8 cellular contexts compared by ENCODE assay signal in the genomic region with DNA sequence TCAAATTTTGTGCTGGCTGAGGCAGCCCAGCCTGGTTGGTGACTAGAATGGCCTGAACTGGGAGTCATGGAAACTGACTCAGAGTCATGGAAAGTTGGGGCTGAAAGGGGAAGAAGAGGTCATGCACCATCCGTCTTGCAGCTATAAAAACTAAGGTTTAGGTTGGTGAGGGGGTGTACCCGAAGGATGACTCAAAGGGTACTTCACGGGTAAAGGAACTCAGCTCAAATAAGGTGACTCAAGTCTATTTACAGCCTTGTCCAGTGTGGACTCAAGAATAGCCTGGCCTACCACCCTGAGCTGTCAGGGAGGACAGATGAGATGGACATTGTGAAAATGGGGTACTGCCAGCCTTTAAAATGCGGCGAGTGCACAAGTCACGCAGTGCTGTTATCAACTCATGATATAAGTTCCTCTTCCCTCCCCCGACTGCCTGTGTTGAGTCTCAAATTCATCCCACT. TPM values are rescaled to one million over a fixed set of nuclear protein-coding genes. Genes with fewer than 3 reads are reported as not detected.
DNase-seq lines count a peak whose midpoint lies in the region; ATAC-seq and TF ChIP-seq lines count a peak whose summit lies in the region.

No MANE protein-coding gene starts in this region.

- DNase-seq in activated CD8-positive, alpha-beta memory T cell treated with anti-CD3 and anti-CD28 coated beads, Interleukin-2, amount 10 ng/mL, durations not matched to agents 7 days and 5 days, result peak; percentile 49
- DNase-seq in renal cortical epithelial cell (ENCODE audit: low read depth) (peak; percentile 94), NCI-H748 treated with DMSO at 0.1 percent for 48 hours (lab: John Stamatoyannopoulos, UW) (no peak), sigmoid colon (no peak), activated gamma-delta T cell treated with Interleukin-2 at 50 U/mL for 16 hours (no peak), DMS79 treated with DMSO at 0.1 percent for 48 hours (lab: John Stamatoyannopoulos, UW) (no peak)

- intact Hi-C loops in sigmoid colon (cut with DNase I), result no loop called here

- TF ChIP-seq CTCF in sigmoid colon (IDR thresholded peaks at IDR 0.05), result no peak

- H3K4me3 ChIP-seq in sigmoid colon, result no peak overlapping the region

- H3K27me3 Mint-ChIP-seq in activated CD8-positive, alpha-beta memory T cell treated with anti-CD3 and anti-CD28 coated beads, Interleukin-2, amount 10 ng/mL, durations not matched to agents 7 days and 5 days, result peaks cover 36% of the 10 kb centered on the region

- CTCF ChIA-PET in activated CD8-positive, alpha-beta memory T cell treated with anti-CD3 and anti-CD28 coated beads, Interleukin-2, amount 10 ng/mL, durations not matched to agents 7 days and 5 days (lab: Charles Lee), result interaction anchor here (0.8 kb wide), 1 partner anchor 150 kb away, joined by 3 read pairs; no protein-coding TSS in a partner anchor

- H3K9me3 ChIP-seq in sigmoid colon, result no peaks in the 10 kb centered on the region

- H3K4me1 ChIP-seq in sigmoid colon, result no peaks in the 10 kb centered on the region

- 65 to 81% methylated on average over 7 of the region's 7 CpGs for WGBS in sigmoid colon, 2 donors

- H3K27ac Mint-ChIP-seq in activated CD8-positive, alpha-beta memory T cell treated with anti-CD3 and anti-CD28 coated beads, Interleukin-2, amount 10 ng/mL, durations not matched to agents 7 days and 5 days, result no peak overlapping the region

- no peak for TF ChIP-seq EP300 in sigmoid colon (IDR thresholded peaks at IDR 0.05)

- no peaks in the 10 kb centered on the region for H3K36me3 ChIP-seq in sigmoid colon

- peaks cover 12% of the 10 kb centered on the region for H3K9me3 Mint-ChIP-seq in activated CD8-positive, alpha-beta memory T cell treated with anti-CD3 and anti-CD28 coated beads, Interleukin-2, amount 10 ng/mL, durations not matched to agents 7 days and 5 days (ENCODE audit: low read depth)

- peaks cover 0 to 9% (median 0%) of the 10 kb centered on the region in 3 donors for H3K27me3 ChIP-seq in sigmoid colon

- peaks cover 16% of the 10 kb centered on the region for H3K4me1 Mint-ChIP-seq in activated CD8-positive, alpha-beta memory T cell treated with anti-CD3 and anti-CD28 coated beads, Interleukin-2, amount 10 ng/mL, durations not matched to agents 7 days and 5 days

- peaks cover 13% of the 10 kb centered on the region for H3K36me3 Mint-ChIP-seq in activated CD8-positive, alpha-beta memory T cell treated with anti-CD3 and anti-CD28 coated beads, Interleukin-2, amount 10 ng/mL, durations not matched to agents 7 days and 5 days

- H3K27ac ChIP-seq in sigmoid colon, result peak overlapping the region in 1 of 4 donors; percentile 13

- no peak for TF ChIP-seq POLR2A in sigmoid colon (IDR thresholded peaks at IDR 0.05)

- ATAC-seq in GM18520 (IDR thresholded peaks at IDR 0.05; ENCODE audit: unreplicated experiment), result peak; percentile 54
- ATAC-seq in HG02938 (IDR thresholded peaks at IDR 0.05; ENCODE audit: unreplicated experiment), result peak; percentile 64
- peak; percentile 34 for ATAC-seq in activated CD8-positive, alpha-beta memory T cell treated with anti-CD3 and anti-CD28 coated beads, Interleukin-2, amount 10 ng/mL, durations not matched to agents 7 days and 5 days

- no peak overlapping the region for H3K4me3 Mint-ChIP-seq in activated CD8-positive, alpha-beta memory T cell treated with anti-CD3 and anti-CD28 coated beads, Interleukin-2, amount 10 ng/mL, durations not matched to agents 7 days and 5 days

RNA-seq across cellular contexts. Expression of a gene that starts 18.6 kb away (rescaled TPM):
- not detected for total RNA-seq in activated CD8-positive, alpha-beta memory T cell treated with anti-CD3 and anti-CD28 coated beads, Interleukin-2, amount 10 ng/mL, durations not matched to agents 7 days and 5 days
- total RNA-seq in renal cortical epithelial cell (not detected in 2 replicates), sigmoid colon (1 to 10 TPM in 1 of 4 donors, under 1 TPM in 2, not detected in 1; 0.33 to 1.1 (median 0.55) TPM)
- under 1 TPM; 0.38 to 0.60 (median 0.46) TPM for polyA plus RNA-seq in sigmoid colon

RNA-seq across cellular contexts. Expression of a gene that starts 33.3 kb away (rescaled TPM):
- 1 to 10 TPM in 1 of 2 experiments, under 1 TPM in 1; 0.56 to 1.5 TPM for total RNA-seq in activated CD8-positive, alpha-beta memory T cell treated with anti-CD3 and anti-CD28 coated beads, Interleukin-2, amount 10 ng/mL, durations not matched to agents 7 days and 5 days
- total RNA-seq in renal cortical epithelial cell (0.05 TPM in 1 of 2 replicates, not detected in the other), sigmoid colon (1 to 10 TPM in 1 of 4 donors, under 1 TPM in 2, not detected in 1; 0.36 to 3.3 (median 0.83) TPM)
- 1 to 10 TPM in 2 of 3 donors, not detected in 1; 1.1 to 1.2 TPM for polyA plus RNA-seq in sigmoid colon

RNA-seq across cellular contexts. Expression of a gene that starts 46.2 kb away (rescaled TPM):
- 10 to 100 TPM in 1 of 2 experiments, 1 to 10 TPM in 1; 2.0 to 15.8 TPM for total RNA-seq in activated CD8-positive, alpha-beta memory T cell treated with anti-CD3 and anti-CD28 coated beads, Interleukin-2, amount 10 ng/mL, durations not matched to agents 7 days and 5 days
- 0.05 TPM in 1 of 2 replicates, not detected in the other for total RNA-seq in renal cortical epithelial cell
- total RNA-seq in sigmoid colon, result 1 to 10 TPM; 2.9 to 6.9 (median 3.3) TPM
- polyA plus RNA-seq in sigmoid colon, result 10 to 100 TPM in 2 of 3 donors, 1 to 10 TPM in 1; 4.8 to 33.5 (median 10.9) TPM

RNA-seq across cellular contexts. Expression of a gene that starts 54.7 kb away (rescaled TPM):
- not detected for total RNA-seq in activated CD8-positive, alpha-beta memory T cell treated with anti-CD3 and anti-CD28 coated beads, Interleukin-2, amount 10 ng/mL, durations not matched to agents 7 days and 5 days
- not detected in 2 replicates for total RNA-seq in renal cortical epithelial cell
- total RNA-seq in sigmoid colon, result not detected
- polyA plus RNA-seq in sigmoid colon, result under 1 TPM in 1 of 3 donors, not detected in 2; 0.20 TPM

Comparison
In these comparisons a context has a peak if more than half of its experiments do, and no peak if none do; other contexts are left out.
1. DNase-seq: peak in activated CD8-positive, alpha-beta memory T cell treated with anti-CD3 and anti-CD28 coated beads, Interleukin-2, amount 10 ng/mL, durations not matched to agents 7 days and 5 days (single experiment) and renal cortical epithelial cell (single experiment); none in NCI-H748 treated with DMSO at 0.1 percent for 48 hours (single experiment), sigmoid colon (single experiment), activated gamma-delta T cell treated with Interleukin-2 at 50 U/mL for 16 hours (single experiment) and DMS79 treated with DMSO at 0.1 percent for 48 hours (single experiment).
2. Peak in every context shown above with its lines, with median percentiles within 50 percentile points of each other: ATAC-seq.